ENCODE assay signal across 1 cellular context in the genomic region with DNA sequence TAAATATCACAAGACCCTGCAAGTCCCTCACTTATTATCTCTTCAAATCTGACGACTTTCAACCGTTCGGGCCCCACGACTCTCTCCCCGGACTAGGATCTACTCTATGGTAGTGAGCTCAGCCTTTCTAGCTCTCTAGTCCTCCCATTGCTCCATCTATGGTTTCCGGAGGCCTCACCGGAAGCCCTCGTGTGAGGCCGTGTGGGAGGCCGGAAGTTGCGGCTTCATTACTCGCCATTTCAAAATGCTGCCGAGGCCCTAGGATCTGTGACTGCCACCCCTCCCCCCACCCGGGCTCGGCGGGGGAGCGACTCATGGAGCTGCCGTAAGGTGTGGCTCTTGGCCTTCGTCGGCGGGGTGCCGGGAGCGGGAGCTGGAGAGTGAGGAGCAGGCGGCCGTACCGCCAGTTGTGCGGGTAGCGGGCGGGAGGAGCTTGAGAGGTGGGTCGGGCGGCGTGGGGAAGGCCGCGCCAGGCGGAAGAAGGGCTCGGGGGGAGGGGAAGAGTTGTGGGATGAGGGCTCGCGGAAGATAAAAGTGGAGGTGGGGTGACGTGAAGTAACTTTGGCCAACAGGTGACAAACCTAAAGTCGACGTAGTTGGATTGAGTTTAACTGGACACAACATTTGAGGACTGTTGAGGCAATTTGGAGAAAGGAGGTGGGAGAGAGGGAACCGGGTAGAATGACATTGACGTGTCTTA.
TF ChIP-seq lines count a peak whose summit lies in the region.

A gene with protein sequence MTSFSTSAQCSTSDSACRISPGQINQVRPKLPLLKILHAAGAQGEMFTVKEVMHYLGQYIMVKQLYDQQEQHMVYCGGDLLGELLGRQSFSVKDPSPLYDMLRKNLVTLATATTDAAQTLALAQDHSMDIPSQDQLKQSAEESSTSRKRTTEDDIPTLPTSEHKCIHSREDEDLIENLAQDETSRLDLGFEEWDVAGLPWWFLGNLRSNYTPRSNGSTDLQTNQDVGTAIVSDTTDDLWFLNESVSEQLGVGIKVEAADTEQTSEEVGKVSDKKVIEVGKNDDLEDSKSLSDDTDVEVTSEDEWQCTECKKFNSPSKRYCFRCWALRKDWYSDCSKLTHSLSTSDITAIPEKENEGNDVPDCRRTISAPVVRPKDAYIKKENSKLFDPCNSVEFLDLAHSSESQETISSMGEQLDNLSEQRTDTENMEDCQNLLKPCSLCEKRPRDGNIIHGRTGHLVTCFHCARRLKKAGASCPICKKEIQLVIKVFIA (plus strand): TSS at position 227 of the 700 bp plus-strand sequence. CDS start 9,113 bp downstream, outside the sequence.

TF ChIP-seq in HEK293, 187 proteins besides CTCF, POLR2A, EP300 and RAD21 (continued from another document and continues in another):
- TF ChIP-seq ZNF274 (IDR thresholded peaks at IDR 0.05; ENCODE audit: low read length) (no peak), ZNF274 (tag by site-specific recombination; IDR thresholded peaks at IDR 0.05; ENCODE audit: borderline replicate concordance) (no peak), ZNF585B (tag by site-specific recombination; IDR thresholded peaks at IDR 0.05) (no peak), TCF7L2 (IDR thresholded peaks at IDR 0.05; ENCODE audit: borderline replicate concordance, low read depth, low read length) (no peak), ZNF2 (tag by site-specific recombination; IDR thresholded peaks at IDR 0.05) (peak; percentile 97), ZNF600 (tag by site-specific recombination; IDR thresholded peaks at IDR 0.05) (peak; percentile 82), ZNF48 (tag by site-specific recombination; IDR thresholded peaks at IDR 0.05) (no peak), BCL11B (tag by site-specific recombination; IDR thresholded peaks at IDR 0.05; ENCODE audit: low read depth) (peak; percentile 81; the same call in 1 of the 2 replicates), ZXDB (tag by site-specific recombination; IDR thresholded peaks at IDR 0.05) (peak; percentile 97), ZNF777 (tag by site-specific recombination; IDR thresholded peaks at IDR 0.05; ENCODE audit: borderline replicate concordance) (no peak), ZFP37 (tag by site-specific recombination; IDR thresholded peaks at IDR 0.05) (peak; percentile 92), ZNF514 (tag by site-specific recombination; IDR thresholded peaks at IDR 0.05) (no peak), ZNF560 (tag by site-specific recombination; IDR thresholded peaks at IDR 0.05; ENCODE audit: borderline replicate concordance) (no peak), ZBTB20 (tag by site-specific recombination; IDR thresholded peaks at IDR 0.05) (peak; percentile 70), ZNF843 (tag by site-specific recombination; IDR thresholded peaks at IDR 0.05) (peak; percentile 86), KLF7 (tag by site-specific recombination; IDR thresholded peaks at IDR 0.05; ENCODE audit: borderline replicate concordance) (peak; percentile 94; the same call in 1 of the 2 replicates), ZNF544 (tag by site-specific recombination; IDR thresholded peaks at IDR 0.05) (no peak), KLF8 (tag by site-specific recombination; IDR thresholded peaks at IDR 0.05) (peak; percentile 97), ZNF561 (tag by site-specific recombination; IDR thresholded peaks at IDR 0.05; ENCODE audit: borderline replicate concordance) (peak; percentile 91; the same call in 1 of the 2 replicates), SCRT2 (tag by site-specific recombination; IDR thresholded peaks at IDR 0.05) (peak; percentile 97), ZNF292 (tag by site-specific recombination; IDR thresholded peaks at IDR 0.05; ENCODE audit: borderline replicate concordance, low read depth) (no peak), ZNF202 (tag by site-specific recombination; IDR thresholded peaks at IDR 0.05; ENCODE audit: borderline replicate concordance) (no peak), ZFP41 (tag by site-specific recombination; IDR thresholded peaks at IDR 0.05; ENCODE audit: borderline replicate concordance) (no peak), ZNF24 (tag by site-specific recombination; IDR thresholded peaks at IDR 0.05) (peak; percentile 89), SP2 (tag by site-specific recombination; IDR thresholded peaks at IDR 0.05) (peak; percentile 88), ZNF670 (tag by site-specific recombination; IDR thresholded peaks at IDR 0.05; ENCODE audit: low read depth) (0 out of 2 replicates have a peak, but pooled peaks have one; percentile 65), ZNF664 (tag by site-specific recombination; IDR thresholded peaks at IDR 0.05) (no peak), ZNF133 (tag by site-specific recombination; IDR thresholded peaks at IDR 0.05) (0 out of 2 replicates have a peak, but pooled peaks have one; percentile 14), ZNF596 (tag by site-specific recombination; IDR thresholded peaks at IDR 0.05) (no peak), ZNF184 (tag by site-specific recombination; IDR thresholded peaks at IDR 0.05) (no peak), ZNF221 (tag by site-specific recombination; IDR thresholded peaks at IDR 0.05; ENCODE audit: borderline replicate concordance) (no peak), ZNF404 (tag by site-specific recombination; IDR thresholded peaks at IDR 0.05) (no peak), KLF16 (tag by site-specific recombination; IDR thresholded peaks at IDR 0.05) (peak; percentile 96), RBAK (tag by site-specific recombination; IDR thresholded peaks at IDR 0.05) (no peak)
- TF ChIP-seq, protein P1, sequence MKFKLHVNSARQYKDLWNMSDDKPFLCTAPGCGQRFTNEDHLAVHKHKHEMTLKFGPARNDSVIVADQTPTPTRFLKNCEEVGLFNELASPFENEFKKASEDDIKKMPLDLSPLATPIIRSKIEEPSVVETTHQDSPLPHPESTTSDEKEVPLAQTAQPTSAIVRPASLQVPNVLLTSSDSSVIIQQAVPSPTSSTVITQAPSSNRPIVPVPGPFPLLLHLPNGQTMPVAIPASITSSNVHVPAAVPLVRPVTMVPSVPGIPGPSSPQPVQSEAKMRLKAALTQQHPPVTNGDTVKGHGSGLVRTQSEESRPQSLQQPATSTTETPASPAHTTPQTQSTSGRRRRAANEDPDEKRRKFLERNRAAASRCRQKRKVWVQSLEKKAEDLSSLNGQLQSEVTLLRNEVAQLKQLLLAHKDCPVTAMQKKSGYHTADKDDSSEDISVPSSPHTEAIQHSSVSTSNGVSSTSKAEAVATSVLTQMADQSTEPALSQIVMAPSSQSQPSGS (tag by site-specific recombination; IDR thresholded peaks at IDR 0.05; ENCODE audit: low read depth) = peak; percentile 2; the same call in 1 of the 2 replicates
- TF ChIP-seq, protein P2, sequence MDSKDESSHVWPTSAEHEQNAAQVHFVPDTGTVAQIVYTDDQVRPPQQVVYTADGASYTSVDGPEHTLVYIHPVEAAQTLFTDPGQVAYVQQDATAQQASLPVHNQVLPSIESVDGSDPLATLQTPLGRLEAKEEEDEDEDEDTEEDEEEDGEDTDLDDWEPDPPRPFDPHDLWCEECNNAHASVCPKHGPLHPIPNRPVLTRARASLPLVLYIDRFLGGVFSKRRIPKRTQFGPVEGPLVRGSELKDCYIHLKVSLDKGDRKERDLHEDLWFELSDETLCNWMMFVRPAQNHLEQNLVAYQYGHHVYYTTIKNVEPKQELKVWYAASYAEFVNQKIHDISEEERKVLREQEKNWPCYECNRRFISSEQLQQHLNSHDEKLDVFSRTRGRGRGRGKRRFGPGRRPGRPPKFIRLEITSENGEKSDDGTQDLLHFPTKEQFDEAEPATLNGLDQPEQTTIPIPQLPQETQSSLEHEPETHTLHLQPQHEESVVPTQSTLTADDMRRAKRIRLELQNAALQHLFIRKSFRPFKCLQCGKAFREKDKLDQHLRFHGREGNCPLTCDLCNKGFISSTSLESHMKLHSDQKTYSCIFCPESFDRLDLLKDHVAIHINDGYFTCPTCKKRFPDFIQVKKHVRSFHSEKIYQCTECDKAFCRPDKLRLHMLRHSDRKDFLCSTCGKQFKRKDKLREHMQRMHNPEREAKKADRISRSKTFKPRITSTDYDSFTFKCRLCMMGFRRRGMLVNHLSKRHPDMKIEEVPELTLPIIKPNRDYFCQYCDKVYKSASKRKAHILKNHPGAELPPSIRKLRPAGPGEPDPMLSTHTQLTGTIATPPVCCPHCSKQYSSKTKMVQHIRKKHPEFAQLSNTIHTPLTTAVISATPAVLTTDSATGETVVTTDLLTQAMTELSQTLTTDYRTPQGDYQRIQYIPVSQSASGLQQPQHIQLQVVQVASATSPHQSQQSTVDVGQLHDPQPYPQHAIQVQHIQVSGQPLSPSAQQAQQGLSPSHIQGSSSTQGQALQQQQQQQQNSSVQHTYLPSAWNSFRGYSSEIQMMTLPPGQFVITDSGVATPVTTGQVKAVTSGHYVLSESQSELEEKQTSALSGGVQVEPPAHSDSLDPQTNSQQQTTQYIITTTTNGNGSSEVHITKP (tag by site-specific recombination; IDR thresholded peaks at IDR 0.05) = peak; percentile 76
- TF ChIP-seq, protein P3, sequence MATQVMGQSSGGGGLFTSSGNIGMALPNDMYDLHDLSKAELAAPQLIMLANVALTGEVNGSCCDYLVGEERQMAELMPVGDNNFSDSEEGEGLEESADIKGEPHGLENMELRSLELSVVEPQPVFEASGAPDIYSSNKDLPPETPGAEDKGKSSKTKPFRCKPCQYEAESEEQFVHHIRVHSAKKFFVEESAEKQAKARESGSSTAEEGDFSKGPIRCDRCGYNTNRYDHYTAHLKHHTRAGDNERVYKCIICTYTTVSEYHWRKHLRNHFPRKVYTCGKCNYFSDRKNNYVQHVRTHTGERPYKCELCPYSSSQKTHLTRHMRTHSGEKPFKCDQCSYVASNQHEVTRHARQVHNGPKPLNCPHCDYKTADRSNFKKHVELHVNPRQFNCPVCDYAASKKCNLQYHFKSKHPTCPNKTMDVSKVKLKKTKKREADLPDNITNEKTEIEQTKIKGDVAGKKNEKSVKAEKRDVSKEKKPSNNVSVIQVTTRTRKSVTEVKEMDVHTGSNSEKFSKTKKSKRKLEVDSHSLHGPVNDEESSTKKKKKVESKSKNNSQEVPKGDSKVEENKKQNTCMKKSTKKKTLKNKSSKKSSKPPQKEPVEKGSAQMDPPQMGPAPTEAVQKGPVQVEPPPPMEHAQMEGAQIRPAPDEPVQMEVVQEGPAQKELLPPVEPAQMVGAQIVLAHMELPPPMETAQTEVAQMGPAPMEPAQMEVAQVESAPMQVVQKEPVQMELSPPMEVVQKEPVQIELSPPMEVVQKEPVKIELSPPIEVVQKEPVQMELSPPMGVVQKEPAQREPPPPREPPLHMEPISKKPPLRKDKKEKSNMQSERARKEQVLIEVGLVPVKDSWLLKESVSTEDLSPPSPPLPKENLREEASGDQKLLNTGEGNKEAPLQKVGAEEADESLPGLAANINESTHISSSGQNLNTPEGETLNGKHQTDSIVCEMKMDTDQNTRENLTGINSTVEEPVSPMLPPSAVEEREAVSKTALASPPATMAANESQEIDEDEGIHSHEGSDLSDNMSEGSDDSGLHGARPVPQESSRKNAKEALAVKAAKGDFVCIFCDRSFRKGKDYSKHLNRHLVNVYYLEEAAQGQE (tag by site-specific recombination; IDR thresholded peaks at IDR 0.05) = peak; percentile 58; the same call in 1 of the 2 replicates
- TF ChIP-seq, protein P4, sequence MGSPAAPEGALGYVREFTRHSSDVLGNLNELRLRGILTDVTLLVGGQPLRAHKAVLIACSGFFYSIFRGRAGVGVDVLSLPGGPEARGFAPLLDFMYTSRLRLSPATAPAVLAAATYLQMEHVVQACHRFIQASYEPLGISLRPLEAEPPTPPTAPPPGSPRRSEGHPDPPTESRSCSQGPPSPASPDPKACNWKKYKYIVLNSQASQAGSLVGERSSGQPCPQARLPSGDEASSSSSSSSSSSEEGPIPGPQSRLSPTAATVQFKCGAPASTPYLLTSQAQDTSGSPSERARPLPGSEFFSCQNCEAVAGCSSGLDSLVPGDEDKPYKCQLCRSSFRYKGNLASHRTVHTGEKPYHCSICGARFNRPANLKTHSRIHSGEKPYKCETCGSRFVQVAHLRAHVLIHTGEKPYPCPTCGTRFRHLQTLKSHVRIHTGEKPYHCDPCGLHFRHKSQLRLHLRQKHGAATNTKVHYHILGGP (tag by site-specific recombination; IDR thresholded peaks at IDR 0.05) = no peak
- TF ChIP-seq, protein P5, sequence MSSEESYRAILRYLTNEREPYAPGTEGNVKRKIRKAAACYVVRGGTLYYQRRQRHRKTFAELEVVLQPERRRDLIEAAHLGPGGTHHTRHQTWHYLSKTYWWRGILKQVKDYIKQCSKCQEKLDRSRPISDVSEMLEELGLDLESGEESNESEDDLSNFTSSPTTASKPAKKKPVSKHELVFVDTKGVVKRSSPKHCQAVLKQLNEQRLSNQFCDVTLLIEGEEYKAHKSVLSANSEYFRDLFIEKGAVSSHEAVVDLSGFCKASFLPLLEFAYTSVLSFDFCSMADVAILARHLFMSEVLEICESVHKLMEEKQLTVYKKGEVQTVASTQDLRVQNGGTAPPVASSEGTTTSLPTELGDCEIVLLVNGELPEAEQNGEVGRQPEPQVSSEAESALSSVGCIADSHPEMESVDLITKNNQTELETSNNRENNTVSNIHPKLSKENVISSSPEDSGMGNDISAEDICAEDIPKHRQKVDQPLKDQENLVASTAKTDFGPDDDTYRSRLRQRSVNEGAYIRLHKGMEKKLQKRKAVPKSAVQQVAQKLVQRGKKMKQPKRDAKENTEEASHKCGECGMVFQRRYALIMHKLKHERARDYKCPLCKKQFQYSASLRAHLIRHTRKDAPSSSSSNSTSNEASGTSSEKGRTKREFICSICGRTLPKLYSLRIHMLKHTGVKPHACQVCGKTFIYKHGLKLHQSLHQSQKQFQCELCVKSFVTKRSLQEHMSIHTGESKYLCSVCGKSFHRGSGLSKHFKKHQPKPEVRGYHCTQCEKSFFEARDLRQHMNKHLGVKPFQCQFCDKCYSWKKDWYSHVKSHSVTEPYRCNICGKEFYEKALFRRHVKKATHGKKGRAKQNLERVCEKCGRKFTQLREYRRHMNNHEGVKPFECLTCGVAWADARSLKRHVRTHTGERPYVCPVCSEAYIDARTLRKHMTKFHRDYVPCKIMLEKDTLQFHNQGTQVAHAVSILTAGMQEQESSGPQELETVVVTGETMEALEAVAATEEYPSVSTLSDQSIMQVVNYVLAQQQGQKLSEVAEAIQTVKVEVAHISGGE (tag by site-specific recombination; conservative IDR thresholded peaks at IDR 0.05; ENCODE audit: low read depth) = peak; percentile 96
- TF ChIP-seq, protein P6, sequence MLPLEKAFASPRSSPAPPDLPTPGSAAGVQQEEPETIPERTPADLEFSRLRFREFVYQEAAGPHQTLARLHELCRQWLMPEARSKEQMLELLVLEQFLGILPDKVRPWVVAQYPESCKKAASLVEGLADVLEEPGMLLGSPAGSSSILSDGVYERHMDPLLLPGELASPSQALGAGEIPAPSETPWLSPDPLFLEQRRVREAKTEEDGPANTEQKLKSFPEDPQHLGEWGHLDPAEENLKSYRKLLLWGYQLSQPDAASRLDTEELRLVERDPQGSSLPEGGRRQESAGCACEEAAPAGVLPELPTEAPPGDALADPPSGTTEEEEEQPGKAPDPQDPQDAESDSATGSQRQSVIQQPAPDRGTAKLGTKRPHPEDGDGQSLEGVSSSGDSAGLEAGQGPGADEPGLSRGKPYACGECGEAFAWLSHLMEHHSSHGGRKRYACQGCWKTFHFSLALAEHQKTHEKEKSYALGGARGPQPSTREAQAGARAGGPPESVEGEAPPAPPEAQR (tag by site-specific recombination; IDR thresholded peaks at IDR 0.05) = peak; percentile 77
- TF ChIP-seq, protein P7, sequence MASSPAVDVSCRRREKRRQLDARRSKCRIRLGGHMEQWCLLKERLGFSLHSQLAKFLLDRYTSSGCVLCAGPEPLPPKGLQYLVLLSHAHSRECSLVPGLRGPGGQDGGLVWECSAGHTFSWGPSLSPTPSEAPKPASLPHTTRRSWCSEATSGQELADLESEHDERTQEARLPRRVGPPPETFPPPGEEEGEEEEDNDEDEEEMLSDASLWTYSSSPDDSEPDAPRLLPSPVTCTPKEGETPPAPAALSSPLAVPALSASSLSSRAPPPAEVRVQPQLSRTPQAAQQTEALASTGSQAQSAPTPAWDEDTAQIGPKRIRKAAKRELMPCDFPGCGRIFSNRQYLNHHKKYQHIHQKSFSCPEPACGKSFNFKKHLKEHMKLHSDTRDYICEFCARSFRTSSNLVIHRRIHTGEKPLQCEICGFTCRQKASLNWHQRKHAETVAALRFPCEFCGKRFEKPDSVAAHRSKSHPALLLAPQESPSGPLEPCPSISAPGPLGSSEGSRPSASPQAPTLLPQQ (tag by site-specific recombination; IDR thresholded peaks at IDR 0.05) = peak; percentile 84
